In genomic region chr13:74026753-74027152, GRCh38 we compare ENCODE assay signal across 9 cellular contexts.
A peak's percentile ranks its signal among the peaks of the same experiment; 100 is the strongest.
DNase-seq lines count a peak whose midpoint lies in the region; ATAC-seq and TF ChIP-seq lines count a peak whose summit lies in the region.
"Had no signal": no experiment of that assay in that cellular context is flagged by ENCODE, and none has a peak within 500 bp of the region (broad histone marks: within the 10 kb centered on the region; RNA-seq: fewer than 3 reads in every experiment).

No MANE protein-coding gene starts in this region.

- H3K27ac ChIP-seq in CD8-positive, alpha-beta T cell (ENCODE audit: low read depth, low read length) = peak overlapping the region; percentile 23
- peak overlapping the region; percentile 94 for H3K27ac ChIP-seq in HUES48 (ENCODE audit: low read depth, low read length)

- TF ChIP-seq CTCF in CD8-positive, alpha-beta T cell (IDR thresholded peaks at IDR 0.05) = no peak

- H3K9me3 Mint-ChIP-seq in CD8-positive, alpha-beta T cell = no peaks in the 10 kb centered on the region
- H3K9me3 Mint-ChIP-seq in immature natural killer cell = no peaks in the 10 kb centered on the region
- peaks cover 4 to 12% of the 10 kb centered on the region in 2 donors for H3K9me3 Mint-ChIP-seq in stimulated activated naive B cell treated with anti-CD40 and anti-IgM and Interleukin-4, amounts not matched to agents 10 μg/mL and 1 μg/mL and 100 μg/mL, for 72 hours

- intact Hi-C loops in CD8-positive, alpha-beta T cell (cut with DNase I, micrococcal nuclease) = loop anchor here (1.0 to 10.0 kb wide), 9 partner anchors 9 to 1288 kb away; partner anchors contain the start of gene KLF12 (in 1 of the 2)

- peaks cover 64% of the 10 kb centered on the region for H3K4me1 ChIP-seq in CD8-positive, alpha-beta T cell (ENCODE audit: insufficient read depth, low read length)
- H3K4me1 ChIP-seq in HUES48 (ENCODE audit: control insufficient read depth, insufficient read depth, low read length) = peaks cover 38% of the 10 kb centered on the region

- DNase-seq in CD8-positive, alpha-beta T cell = peak; percentile 38 to 83 (median 73)
- peak; percentile 48 for DNase-seq in activated T-cell treated with anti-CD3 and anti-CD28 coated beads for 1 hour (ENCODE audit: low read depth)
- DNase-seq in immature natural killer cell = peak; percentile 73 to 77 (median 75)
- peak; percentile 42 for DNase-seq in stimulated activated naive B cell treated with anti-CD40 and anti-IgM and Interleukin-4, amounts not matched to agents 10 μg/mL and 1 μg/mL and 100 μg/mL, for 72 hours
- no peak for DNase-seq in NCI-H2081 treated with DMSO at 0.1 percent for 48 hours (lab: John Stamatoyannopoulos, UW)
- DNase-seq in COLO829 (ENCODE audit: low spot score) = no peak
- DNase-seq: heart right ventricle had no signal

- no peaks in the 10 kb centered on the region for H3K9me3 ChIP-seq in CD8-positive, alpha-beta T cell (ENCODE audit: low read length)
- no peaks in the 10 kb centered on the region for H3K9me3 ChIP-seq in HUES48 (ENCODE audit: control insufficient read depth, insufficient read depth, low read length)
- H3K9me3 ChIP-seq: heart right ventricle had no signal

- CTCF ChIA-PET in CD8-positive, alpha-beta T cell (lab: Charles Lee) = interaction anchor here (0.9 to 1.6 kb wide), 6 partner anchors 67 to 274 kb away, joined by 3 to 8 read pairs (median 3); no protein-coding TSS in a partner anchor

- H3K4me3 ChIP-seq in CD8-positive, alpha-beta T cell (ENCODE audit: low read depth, low read length) = peak overlapping the region; percentile 6
- peak overlapping the region; percentile 47 for H3K4me3 ChIP-seq in HUES48 (ENCODE audit: low read depth, low read length)
- H3K4me3 ChIP-seq: heart right ventricle had no signal

- H3K36me3 Mint-ChIP-seq in CD8-positive, alpha-beta T cell = peaks cover 21% of the 10 kb centered on the region
- H3K36me3 Mint-ChIP-seq in immature natural killer cell = peaks cover 13 to 22% (median 21%) of the 10 kb centered on the region in 3 donors
- H3K36me3 Mint-ChIP-seq in stimulated activated naive B cell treated with anti-CD40 and anti-IgM and Interleukin-4, amounts not matched to agents 10 μg/mL and 1 μg/mL and 100 μg/mL, for 72 hours = peaks cover 16 to 20% of the 10 kb centered on the region in 2 donors

- peak overlapping the region; percentile 94 for H3K27ac Mint-ChIP-seq in CD8-positive, alpha-beta T cell
- H3K27ac Mint-ChIP-seq in immature natural killer cell = peak overlapping the region; percentile 89 to 97 (median 94)
- peak overlapping the region; percentile 87 for H3K27ac Mint-ChIP-seq in stimulated activated naive B cell treated with anti-CD40 and anti-IgM and Interleukin-4, amounts not matched to agents 10 μg/mL and 1 μg/mL and 100 μg/mL, for 72 hours

- H3K36me3 ChIP-seq in CD8-positive, alpha-beta T cell (ENCODE audit: insufficient read depth, low read length) = no peaks in the 10 kb centered on the region
- no peaks in the 10 kb centered on the region for H3K36me3 ChIP-seq in HUES48 (ENCODE audit: control insufficient read depth, insufficient read depth, low read length)
- H3K36me3 ChIP-seq: heart right ventricle had no signal

- H3K4me1 Mint-ChIP-seq in CD8-positive, alpha-beta T cell (ENCODE audit: low read depth) = peaks cover 88% of the 10 kb centered on the region
- peaks cover 82 to 100% of the 10 kb centered on the region in 2 donors for H3K4me1 Mint-ChIP-seq in immature natural killer cell
- peaks cover 24 to 61% of the 10 kb centered on the region in 2 donors for H3K4me1 Mint-ChIP-seq in stimulated activated naive B cell treated with anti-CD40 and anti-IgM and Interleukin-4, amounts not matched to agents 10 μg/mL and 1 μg/mL and 100 μg/mL, for 72 hours

- no peak overlapping the region for H3K9ac ChIP-seq in HUES48 (ENCODE audit: low read depth, low read length)

- H3K4me3 Mint-ChIP-seq in CD8-positive, alpha-beta T cell = peak overlapping the region; percentile 82
- peak overlapping the region; percentile 84 to 94 (median 88) for H3K4me3 Mint-ChIP-seq in immature natural killer cell
- H3K4me3 Mint-ChIP-seq in stimulated activated naive B cell treated with anti-CD40 and anti-IgM and Interleukin-4, amounts not matched to agents 10 μg/mL and 1 μg/mL and 100 μg/mL, for 72 hours = peak overlapping the region; percentile 71 to 84

- H3K27me3 ChIP-seq in CD8-positive, alpha-beta T cell (ENCODE audit: insufficient read depth, low read length) = no peaks in the 10 kb centered on the region
- H3K27me3 ChIP-seq in HUES48 (ENCODE audit: control insufficient read depth, insufficient read depth, low read length) = no peaks in the 10 kb centered on the region
- H3K27me3 ChIP-seq: heart right ventricle had no signal

- POLR2A ChIA-PET in CD8-positive, alpha-beta T cell (lab: Charles Lee) = interaction anchor here (0.6 to 1.6 kb wide), 11 partner anchors 9 to 261 kb away, joined by 3 to 8 read pairs (median 4); no protein-coding TSS in a partner anchor

- peak; percentile 95 for ATAC-seq in CD8-positive, alpha-beta T cell
- peak; percentile 92 for ATAC-seq in GM21367 (IDR thresholded peaks at IDR 0.05; ENCODE audit: unreplicated experiment)
- ATAC-seq in stimulated activated naive B cell treated with anti-CD40 and anti-IgM and Interleukin-4, amounts not matched to agents 10 μg/mL and 1 μg/mL and 100 μg/mL, for 72 hours (replicated peaks) = peak; percentile 94 to 98

- no peaks in the 10 kb centered on the region for H3K27me3 Mint-ChIP-seq in CD8-positive, alpha-beta T cell (ENCODE audit: low read depth)
- peaks cover 0 to 6% (median 1%) of the 10 kb centered on the region in 3 donors for H3K27me3 Mint-ChIP-seq in immature natural killer cell (ENCODE audit: low read depth in 3 of 3)
- H3K27me3 Mint-ChIP-seq in stimulated activated naive B cell treated with anti-CD40 and anti-IgM and Interleukin-4, amounts not matched to agents 10 μg/mL and 1 μg/mL and 100 μg/mL, for 72 hours = no peaks in the 10 kb centered on the region

Comparison
In these comparisons a context has a peak if more than half of its experiments do, and no peak if none do; other contexts are left out.
1. DNase-seq: peak in CD8-positive, alpha-beta T cell (7 of 7), activated T-cell treated with anti-CD3 and anti-CD28 coated beads for 1 hour (single experiment), immature natural killer cell (3 of 3) and stimulated activated naive B cell treated with anti-CD40 and anti-IgM and Interleukin-4, amounts not matched to agents 10 μg/mL and 1 μg/mL and 100 μg/mL, for 72 hours (single experiment); none in NCI-H2081 treated with DMSO at 0.1 percent for 48 hours (single experiment) and COLO829 (single experiment).
2. Peak in every context shown above with its lines, with median percentiles within 50 percentile points of each other: ATAC-seq, H3K27ac Mint-ChIP-seq and H3K4me3 Mint-ChIP-seq.